Comparison of ENCODE assay signal across 21 cellular contexts in the genomic region with DNA sequence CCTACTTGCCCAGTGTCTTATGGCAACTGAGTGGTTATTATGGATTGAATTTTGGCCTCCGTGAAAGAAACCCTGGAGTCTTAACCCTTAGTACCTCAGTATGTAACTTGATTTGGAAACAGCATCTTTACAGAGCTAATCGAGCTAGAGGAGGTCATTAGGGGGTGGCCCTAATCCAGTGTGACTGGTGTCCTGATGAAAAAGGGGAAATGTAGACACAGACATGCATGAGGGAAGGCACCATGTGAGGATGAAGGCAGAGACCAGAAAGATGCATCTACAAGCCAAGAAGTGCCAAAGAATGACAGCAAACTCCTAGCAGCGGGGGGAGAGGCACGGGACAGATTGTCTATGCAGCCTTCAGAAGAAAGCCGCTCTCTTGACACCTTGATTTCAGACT. TPM values are rescaled to one million over a fixed set of nuclear protein-coding genes. Genes with fewer than 3 reads are reported as not detected.
DNase-seq lines count a peak whose midpoint lies in the region; ATAC-seq and TF ChIP-seq lines count a peak whose summit lies in the region.
"Had no signal": no experiment of that assay in that cellular context is flagged by ENCODE, and none has a peak within 500 bp of the region (broad histone marks: within the 10 kb centered on the region; RNA-seq: fewer than 3 reads in every experiment).

No MANE protein-coding gene starts in this region.

- no peaks in the 10 kb centered on the region for H3K27me3 ChIP-seq in AG04450 (ENCODE audit: control insufficient read depth, insufficient read depth, low read length)
- no peaks in the 10 kb centered on the region for H3K27me3 ChIP-seq in CD8-positive, alpha-beta memory T cell (ENCODE audit: insufficient read depth, low read length, poor library complexity, severe bottlenecking)
- H3K27me3 ChIP-seq in WERI-Rb-1 (ENCODE audit: insufficient read depth, low read depth, severe bottlenecking) = no peaks in the 10 kb centered on the region
- no peaks in the 10 kb centered on the region for H3K27me3 ChIP-seq in left lung
- H3K27me3 ChIP-seq in CD8-positive, alpha-beta T cell (ENCODE audit: insufficient read depth, low read length) = no peaks in the 10 kb centered on the region
- H3K27me3 ChIP-seq: ovary, Peyer's patch, SJSA1, vagina had no signal

- peak overlapping the region in 5 of 8 donors; percentile 17 to 94 (median 56) for H3K27ac Mint-ChIP-seq in CD8-positive, alpha-beta memory T cell
- H3K27ac Mint-ChIP-seq in CD8-positive, alpha-beta T cell = no peak overlapping the region
- no peak overlapping the region for H3K27ac Mint-ChIP-seq in activated naive CD4-positive, alpha-beta T cell treated with anti-CD3 and anti-CD28 coated beads, Interleukin-2, amount 50 U/mL, for 72 hours
- H3K27ac Mint-ChIP-seq in activated CD4-positive, alpha-beta T cell treated with anti-CD3 and anti-CD28 coated beads, Interleukin-2, amount 10 ng/mL, durations not matched to agents 7 days and 5 days = no peak overlapping the region

- CTCF ChIA-PET in AG04450 (lab: Charles Lee) = interaction anchor here (0.8 to 1.0 kb wide), 2 partner anchors 89 to 134 kb away, joined by 3 read pairs; no protein-coding TSS in a partner anchor
- CTCF ChIA-PET in CD8-positive, alpha-beta memory T cell (lab: Charles Lee) = interaction anchor here (1.3 kb wide), 1 partner anchor 8 kb away, joined by 3 read pairs; no protein-coding TSS in a partner anchor
- CTCF ChIA-PET in CD8-positive, alpha-beta T cell (lab: Charles Lee) = no interaction called here
- CTCF ChIA-PET in activated CD4-positive, alpha-beta T cell treated with anti-CD3 and anti-CD28 coated beads, Interleukin-2, amount 10 ng/mL, durations not matched to agents 7 days and 5 days (lab: Charles Lee) = interaction anchor here (0.6 to 1.3 kb wide), 2 partner anchors 32 to 149 kb away, joined by 3 read pairs; partner anchors contain the start of gene MORC3

- POLR2A ChIA-PET in AG04450 (lab: Yijun Ruan, JAX) = no interaction called here
- POLR2A ChIA-PET in CD8-positive, alpha-beta memory T cell (lab: Charles Lee) = no interaction called here
- POLR2A ChIA-PET in CD8-positive, alpha-beta T cell (lab: Charles Lee) = no interaction called here
- POLR2A ChIA-PET in activated CD4-positive, alpha-beta T cell treated with anti-CD3 and anti-CD28 coated beads, Interleukin-2, amount 10 ng/mL, durations not matched to agents 7 days and 5 days (lab: Charles Lee) = no interaction called here

- no peaks in the 10 kb centered on the region for H3K36me3 ChIP-seq in CD8-positive, alpha-beta memory T cell (ENCODE audit: insufficient read depth, low read length)
- peaks cover 25% of the 10 kb centered on the region for H3K36me3 ChIP-seq in WERI-Rb-1
- peaks cover 0 to 12% of the 10 kb centered on the region in 2 donors for H3K36me3 ChIP-seq in left lung
- peaks cover 5% of the 10 kb centered on the region for H3K36me3 ChIP-seq in CD8-positive, alpha-beta T cell (ENCODE audit: insufficient read depth, low read length)
- H3K36me3 ChIP-seq: ovary, SJSA1, vagina had no signal

- peak overlapping the region; percentile 31 for H3K27ac ChIP-seq in AG04450 (ENCODE audit: low read depth, low read length)
- no peak overlapping the region for H3K27ac ChIP-seq in CD8-positive, alpha-beta memory T cell (ENCODE audit: low read depth, low read length)
- peak overlapping the region; percentile 82 for H3K27ac ChIP-seq in WERI-Rb-1
- H3K27ac ChIP-seq in left lung = peak overlapping the region in 1 of 2 donors; percentile 25
- H3K27ac ChIP-seq in CD8-positive, alpha-beta T cell (ENCODE audit: low read depth, low read length) = no peak overlapping the region
- H3K27ac ChIP-seq: KMS-11, ovary, Peyer's patch, SJSA1, vagina had no signal

- ATAC-seq in left lung = peak; percentile 31
- no peak for ATAC-seq in CD8-positive, alpha-beta T cell
- no peak for ATAC-seq in activated naive CD4-positive, alpha-beta T cell treated with anti-CD3 and anti-CD28 coated beads, Interleukin-2, amount 50 U/mL, for 72 hours
- ATAC-seq: stimulated activated naive CD8-positive, alpha-beta T cell treated with anti-CD3 and anti-CD28 coated beads, Interleukin-15, Interleukin-2, amounts not matched to agents 100 U/mL and 50 U/mL, for 24 hours had no signal

- peaks cover 13% of the 10 kb centered on the region for H3K4me1 ChIP-seq in CD8-positive, alpha-beta memory T cell (ENCODE audit: insufficient read depth, low read length)
- H3K4me1 ChIP-seq in left lung = peaks cover 0 to 25% of the 10 kb centered on the region in 2 donors
- peaks cover 23% of the 10 kb centered on the region for H3K4me1 ChIP-seq in CD8-positive, alpha-beta T cell (ENCODE audit: insufficient read depth, low read length)
- H3K4me1 ChIP-seq: Peyer's patch, SJSA1, vagina had no signal

- TF ChIP-seq CTCF in AG04450 (IDR thresholded peaks at IDR 0.05; ENCODE audit: low read depth, low read length) (no peak), WERI-Rb-1 (IDR thresholded peaks at IDR 0.05; ENCODE audit: low read depth, low read length) (no peak), left lung (IDR thresholded peaks at IDR 0.05) (no peak)
- no peak for TF ChIP-seq CTCF in CD8-positive, alpha-beta T cell (IDR thresholded peaks at IDR 0.05)

- peaks cover 11 to 15% (median 14%) of the 10 kb centered on the region in 3 donors for H3K4me1 Mint-ChIP-seq in CD8-positive, alpha-beta memory T cell
- H3K4me1 Mint-ChIP-seq in CD8-positive, alpha-beta T cell (ENCODE audit: low read depth) = peaks cover 17% of the 10 kb centered on the region
- peaks cover 33% of the 10 kb centered on the region for H3K4me1 Mint-ChIP-seq in activated CD4-positive, alpha-beta T cell treated with anti-CD3 and anti-CD28 coated beads, Interleukin-2, amount 10 ng/mL, durations not matched to agents 7 days and 5 days

- H3K27me3 Mint-ChIP-seq in CD8-positive, alpha-beta memory T cell = no peaks in the 10 kb centered on the region
- H3K27me3 Mint-ChIP-seq in CD8-positive, alpha-beta T cell (ENCODE audit: low read depth) = no peaks in the 10 kb centered on the region
- H3K27me3 Mint-ChIP-seq in activated CD4-positive, alpha-beta T cell treated with anti-CD3 and anti-CD28 coated beads, Interleukin-2, amount 10 ng/mL, durations not matched to agents 7 days and 5 days = no peaks in the 10 kb centered on the region
- H3K27me3 Mint-ChIP-seq: activated CD4-positive, alpha-beta T cell treated with anti-CD3 and anti-CD28 coated beads, Interleukin-2, amount 10 ng/mL, durations not matched to agents 24 days and 14 days had no signal

- H3K9me3 Mint-ChIP-seq in CD8-positive, alpha-beta memory T cell = no peaks in the 10 kb centered on the region
- no peaks in the 10 kb centered on the region for H3K9me3 Mint-ChIP-seq in CD8-positive, alpha-beta T cell
- no peaks in the 10 kb centered on the region for H3K9me3 Mint-ChIP-seq in activated naive CD4-positive, alpha-beta T cell treated with anti-CD3 and anti-CD28 coated beads, Interleukin-2, amount 50 U/mL, for 72 hours
- H3K9me3 Mint-ChIP-seq in activated CD4-positive, alpha-beta T cell treated with anti-CD3 and anti-CD28 coated beads, Interleukin-2, amount 10 ng/mL, durations not matched to agents 7 days and 5 days = no peaks in the 10 kb centered on the region
- H3K9me3 Mint-ChIP-seq: activated CD4-positive, alpha-beta T cell treated with anti-CD3 and anti-CD28 coated beads, Interleukin-2, amount 10 ng/mL, durations not matched to agents 24 days and 14 days; activated T-helper 2 cell treated with anti-CD3 and anti-CD28 coated beads, Interferon-gamma antibody, Interleukin-2, Interleukin-4, amounts not matched to agents 10 μg/mL and 5 μg/mL and 100 μg/mL, durations not matched to agents 14 hours and 24 hours and 36 hours had no signal

- H3K4me3 ChIP-seq in AG04450 (ENCODE audit: low read depth, low read length) = no peak overlapping the region
- H3K4me3 ChIP-seq in CD8-positive, alpha-beta memory T cell (ENCODE audit: low read length) = no peak overlapping the region
- H3K4me3 ChIP-seq in WERI-Rb-1 (ENCODE audit: low read depth, low read length) = no peak overlapping the region
- no peak overlapping the region for H3K4me3 ChIP-seq in left lung
- no peak overlapping the region for H3K4me3 ChIP-seq in CD8-positive, alpha-beta T cell (ENCODE audit: low read depth, low read length)
- H3K4me3 ChIP-seq: ovary, Peyer's patch, SJSA1, thoracic aorta, vagina had no signal

- intact Hi-C loops in left lung (cut with DNase I) = no loop called here
- intact Hi-C loops in CD8-positive, alpha-beta T cell (cut with DNase I, micrococcal nuclease) = loop anchor here in 1 of 2 experiments (5.0 kb wide), 1 partner anchor 151 kb away; the partner anchor contains the start of gene MORC3

- H3K36me3 Mint-ChIP-seq in CD8-positive, alpha-beta memory T cell = peaks cover 5 to 33% (median 17%) of the 10 kb centered on the region in 3 donors
- peaks cover 38% of the 10 kb centered on the region for H3K36me3 Mint-ChIP-seq in CD8-positive, alpha-beta T cell
- peaks cover 10 to 13% of the 10 kb centered on the region in 2 donors for H3K36me3 Mint-ChIP-seq in activated naive CD4-positive, alpha-beta T cell treated with anti-CD3 and anti-CD28 coated beads, Interleukin-2, amount 50 U/mL, for 72 hours
- peaks cover 41% of the 10 kb centered on the region for H3K36me3 Mint-ChIP-seq in activated CD4-positive, alpha-beta T cell treated with anti-CD3 and anti-CD28 coated beads, Interleukin-2, amount 10 ng/mL, durations not matched to agents 7 days and 5 days (ENCODE audit: low read depth)

- H3K9me3 ChIP-seq in AG04450 (ENCODE audit: control insufficient read depth, insufficient read depth, low read length) = no peaks in the 10 kb centered on the region
- no peaks in the 10 kb centered on the region for H3K9me3 ChIP-seq in CD8-positive, alpha-beta memory T cell (ENCODE audit: low read length)
- H3K9me3 ChIP-seq in WERI-Rb-1 (ENCODE audit: severe bottlenecking) = no peaks in the 10 kb centered on the region
- H3K9me3 ChIP-seq in left lung = no peaks in the 10 kb centered on the region
- H3K9me3 ChIP-seq in CD8-positive, alpha-beta T cell (ENCODE audit: low read length) = no peaks in the 10 kb centered on the region
- H3K9me3 ChIP-seq: ovary, Peyer's patch, SJSA1, thoracic aorta, vagina had no signal

- DNase-seq in AG04450 (ENCODE audit: low read depth, low spot score) (no peak), WERI-Rb-1 (no peak), left lung (no peak), occipital lobe (lab: John Stamatoyannopoulos, UW) (no peak)
- no peak for DNase-seq in CD8-positive, alpha-beta memory T cell
- DNase-seq in CD8-positive, alpha-beta T cell = no peak
- no peak for DNase-seq in activated naive CD4-positive, alpha-beta T cell treated with anti-CD3 and anti-CD28 coated beads, Interleukin-2, amount 50 U/mL, for 72 hours (ENCODE audit: low spot score in 2 of 2)
- DNase-seq in activated CD4-positive, alpha-beta T cell treated with anti-CD3 and anti-CD28 coated beads, Interleukin-2, amount 10 ng/mL, durations not matched to agents 7 days and 5 days = no peak
- DNase-seq: activated CD4-positive, alpha-beta T cell treated with anti-CD3 and anti-CD28 coated beads, Interleukin-2, amount 10 ng/mL, durations not matched to agents 24 days and 14 days; NCI-H2171; NCI-H526; ovary; Peyer's patch; retina; stimulated activated CD4-positive, alpha-beta T cell treated with anti-CD3 and anti-CD28 coated beads, Interleukin-4, amount 100 ng/mL, for 24 hours; stimulated activated naive CD8-positive, alpha-beta T cell treated with anti-CD3 and anti-CD28 coated beads, Interleukin-15, Interleukin-2, amounts not matched to agents 100 U/mL and 50 U/mL, for 24 hours had no signal

- peak overlapping the region in 1 of 7 donors; percentile 24 for H3K4me3 Mint-ChIP-seq in CD8-positive, alpha-beta memory T cell
- no peak overlapping the region for H3K4me3 Mint-ChIP-seq in CD8-positive, alpha-beta T cell
- no peak overlapping the region for H3K4me3 Mint-ChIP-seq in activated CD4-positive, alpha-beta T cell treated with anti-CD3 and anti-CD28 coated beads, Interleukin-2, amount 10 ng/mL, durations not matched to agents 7 days and 5 days
- H3K4me3 Mint-ChIP-seq: activated CD4-positive, alpha-beta T cell treated with anti-CD3 and anti-CD28 coated beads, Interleukin-2, amount 10 ng/mL, durations not matched to agents 24 days and 14 days had no signal

RNA-seq across cellular contexts. Expression of gene DOP1B, which starts 14.7 kb away (rescaled TPM):
- 7.3 and 8.9 TPM in 2 replicates for polyA plus RNA-seq in AG04450 (2011; rRNA removed)
- 11.9 and 12.9 TPM in 2 replicates for polyA minus RNA-seq in AG04450 (2011; rRNA and poly(A)+ RNA removed)
- 10 to 100 TPM; 12.1 to 15.2 TPM for total RNA-seq in CD8-positive, alpha-beta memory T cell
- 12.0 TPM for polyA plus RNA-seq in CD8-positive, alpha-beta memory T cell
- total RNA-seq in left lung (10 to 100 TPM; 27.4 to 29.6 TPM), occipital lobe (30.9 TPM)
- total RNA-seq in CD8-positive, alpha-beta T cell = 10 to 100 TPM in 1 of 2 experiments, 1 to 10 TPM in 1; 9.4 to 12.1 TPM
- total RNA-seq in activated naive CD4-positive, alpha-beta T cell treated with anti-CD3 and anti-CD28 coated beads, Interleukin-2, amount 50 U/mL, for 72 hours = 10 to 100 TPM; 12.1 to 12.9 TPM
- total RNA-seq in activated CD4-positive, alpha-beta T cell treated with anti-CD3 and anti-CD28 coated beads, Interleukin-2, amount 10 ng/mL, durations not matched to agents 7 days and 5 days = 10 to 100 TPM; 24.6 to 24.7 TPM

RNA-seq across cellular contexts. Expression of gene CBR3, which starts 36.4 kb away (rescaled TPM):
- polyA plus RNA-seq in AG04450 (2011; rRNA removed) = 10.2 and 10.9 TPM in 2 replicates
- 2.2 and 3.0 TPM in 2 replicates for polyA minus RNA-seq in AG04450 (2011; rRNA and poly(A)+ RNA removed)
- total RNA-seq in CD8-positive, alpha-beta memory T cell = 1 to 10 TPM; 7.6 to 7.9 TPM
- 2.3 TPM for polyA plus RNA-seq in CD8-positive, alpha-beta memory T cell
- total RNA-seq in left lung (1 to 10 TPM; 2.5 to 4.7 TPM), occipital lobe (0.78 TPM)
- 1 to 10 TPM; 1.8 to 2.9 TPM for total RNA-seq in CD8-positive, alpha-beta T cell
- 10 to 100 TPM in 1 of 2 donors, 1 to 10 TPM in 1; 9.6 to 23.2 TPM for total RNA-seq in activated naive CD4-positive, alpha-beta T cell treated with anti-CD3 and anti-CD28 coated beads, Interleukin-2, amount 50 U/mL, for 72 hours
- total RNA-seq in activated CD4-positive, alpha-beta T cell treated with anti-CD3 and anti-CD28 coated beads, Interleukin-2, amount 10 ng/mL, durations not matched to agents 7 days and 5 days = 10 to 100 TPM; 24.4 to 30.9 TPM

Comparison
In these comparisons a context has a peak if more than half of its experiments do, and no peak if none do; other contexts are left out.
1. H3K27ac ChIP-seq: peak in AG04450 (single experiment) and WERI-Rb-1 (single experiment); none in CD8-positive, alpha-beta memory T cell (single experiment) and CD8-positive, alpha-beta T cell (single experiment).
2. H3K27ac Mint-ChIP-seq: peak in CD8-positive, alpha-beta memory T cell (5 of 8); none in CD8-positive, alpha-beta T cell (single experiment), activated naive CD4-positive, alpha-beta T cell treated with anti-CD3 and anti-CD28 coated beads, Interleukin-2, amount 50 U/mL, for 72 hours (0 of 2) and activated CD4-positive, alpha-beta T cell treated with anti-CD3 and anti-CD28 coated beads, Interleukin-2, amount 10 ng/mL, durations not matched to agents 7 days and 5 days (single experiment).